In the genomic region with DNA sequence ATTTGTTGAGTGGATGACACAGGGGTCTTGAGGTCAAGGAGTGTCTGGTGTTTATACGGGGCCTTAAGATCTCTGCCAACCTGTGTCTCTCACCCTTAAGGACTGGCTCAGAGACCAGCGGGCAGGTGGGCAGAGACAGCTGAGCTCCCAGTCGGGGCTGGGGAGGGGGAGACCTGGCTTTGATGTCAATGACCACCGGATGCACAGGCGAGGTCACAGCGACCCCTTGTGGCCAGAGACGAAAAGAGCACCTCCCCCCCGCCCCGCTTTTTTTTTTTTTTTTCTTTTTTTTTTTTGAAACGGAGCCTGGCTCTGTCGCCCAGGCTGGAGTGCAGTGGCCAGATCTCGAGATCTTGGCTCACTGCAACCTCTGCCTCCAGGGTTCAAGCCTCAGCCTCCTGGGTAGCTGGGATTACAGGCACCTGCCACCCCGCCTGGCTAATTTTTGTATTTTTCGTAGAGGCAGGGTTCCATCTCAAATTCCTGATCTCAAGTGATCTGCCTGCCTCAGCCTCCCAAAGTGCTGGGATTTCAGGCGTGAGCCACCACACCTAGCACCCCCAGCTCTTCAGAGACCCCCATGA, we compare ENCODE assay signal across 1 cellular context.
TF ChIP-seq lines count a peak whose summit lies in the region.

No MANE protein-coding gene starts in this region.

TF ChIP-seq in SK-N-SH, 30 proteins besides CTCF, POLR2A, EP300 and RAD21 (continued from another document):
- TF ChIP-seq, protein P1, sequence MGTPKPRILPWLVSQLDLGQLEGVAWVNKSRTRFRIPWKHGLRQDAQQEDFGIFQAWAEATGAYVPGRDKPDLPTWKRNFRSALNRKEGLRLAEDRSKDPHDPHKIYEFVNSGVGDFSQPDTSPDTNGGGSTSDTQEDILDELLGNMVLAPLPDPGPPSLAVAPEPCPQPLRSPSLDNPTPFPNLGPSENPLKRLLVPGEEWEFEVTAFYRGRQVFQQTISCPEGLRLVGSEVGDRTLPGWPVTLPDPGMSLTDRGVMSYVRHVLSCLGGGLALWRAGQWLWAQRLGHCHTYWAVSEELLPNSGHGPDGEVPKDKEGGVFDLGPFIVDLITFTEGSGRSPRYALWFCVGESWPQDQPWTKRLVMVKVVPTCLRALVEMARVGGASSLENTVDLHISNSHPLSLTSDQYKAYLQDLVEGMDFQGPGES (IDR thresholded peaks at IDR 0.05; ENCODE audit: low read depth, low read length): no peak
- no peak for TF ChIP-seq FOSL2 (IDR thresholded peaks at IDR 0.05; ENCODE audit: borderline replicate concordance, low read depth)
- TF ChIP-seq, protein P2, sequence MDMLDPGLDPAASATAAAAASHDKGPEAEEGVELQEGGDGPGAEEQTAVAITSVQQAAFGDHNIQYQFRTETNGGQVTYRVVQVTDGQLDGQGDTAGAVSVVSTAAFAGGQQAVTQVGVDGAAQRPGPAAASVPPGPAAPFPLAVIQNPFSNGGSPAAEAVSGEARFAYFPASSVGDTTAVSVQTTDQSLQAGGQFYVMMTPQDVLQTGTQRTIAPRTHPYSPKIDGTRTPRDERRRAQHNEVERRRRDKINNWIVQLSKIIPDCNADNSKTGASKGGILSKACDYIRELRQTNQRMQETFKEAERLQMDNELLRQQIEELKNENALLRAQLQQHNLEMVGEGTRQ (IDR thresholded peaks at IDR 0.05; ENCODE audit: borderline replicate concordance, low read depth, low read length): no peak
